Comparison of ENCODE assay signal across 8 cellular contexts in genomic region chr20:49286689-49287551, GRCh38. TPM values are rescaled to one million over a fixed set of nuclear protein-coding genes. Genes with fewer than 3 reads are reported as not detected.
DNase-seq lines count a peak whose midpoint lies in the region; TF ChIP-seq lines count a peak whose summit lies in the region.

No MANE protein-coding gene starts in this region.

- no peak overlapping the region for H3K9ac ChIP-seq in GM23248
- H3K9ac ChIP-seq in iPS-15b (ENCODE audit: low read depth, low read length): no peak overlapping the region

- H3K9me3 ChIP-seq in A673 (ENCODE audit: low read depth, low read length, poor library complexity, severe bottlenecking) (peaks cover 23% of the 10 kb centered on the region), GM23248 (ENCODE audit: low read depth) (no peaks in the 10 kb centered on the region), iPS-15b (ENCODE audit: control insufficient read depth, insufficient read depth, low read length) (no peaks in the 10 kb centered on the region)

- no peak for TF ChIP-seq CTCF in A673 (conservative IDR thresholded peaks at IDR 0.05; ENCODE audit: low read depth, low read length)

- H3K36me3 ChIP-seq in A673 (ENCODE audit: insufficient read depth, low read length, poor library complexity, severe bottlenecking) (peaks cover 100% of the 10 kb centered on the region), GM23248 (ENCODE audit: low read depth) (peaks cover 91% of the 10 kb centered on the region), iPS-15b (ENCODE audit: control insufficient read depth, insufficient read depth, low read length) (peaks cover 68% of the 10 kb centered on the region)

- intact Hi-C loops in A673 (cut with micrococcal nuclease; ENCODE audit: unreplicated experiment): no loop called here

- H3K9me2 ChIP-seq in GM23248 (ENCODE audit: insufficient read depth): no peaks in the 10 kb centered on the region

- POLR2A ChIA-PET in A673 (lab: Charles Lee; ENCODE audit: low non-redundant PET): interaction anchor here (0.6 kb wide), 2 partner anchors 20 to 32 kb away, joined by 3 read pairs; no protein-coding TSS in a partner anchor

- H3K79me2 ChIP-seq in GM23248 (ENCODE audit: insufficient read depth): peaks cover 73% of the 10 kb centered on the region

- H3K27me3 ChIP-seq in A673 (replicated peaks; ENCODE audit: insufficient read depth, low read depth, low read length, poor library complexity) (no peaks in the 10 kb centered on the region), GM23248 (replicated peaks; ENCODE audit: insufficient read depth) (no peaks in the 10 kb centered on the region), iPS-15b (ENCODE audit: control insufficient read depth, insufficient read depth, low read length) (no peaks in the 10 kb centered on the region)

- H3K4me1 ChIP-seq in A673 (ENCODE audit: insufficient read depth, low read length, poor library complexity, severe bottlenecking) (peaks cover 17% of the 10 kb centered on the region), GM23248 (ENCODE audit: insufficient read depth) (peaks cover 45% of the 10 kb centered on the region), iPS-15b (ENCODE audit: control insufficient read depth, insufficient read depth, low read length) (peaks cover 15% of the 10 kb centered on the region)

- peaks cover 57% of the 10 kb centered on the region for H4K20me1 ChIP-seq in GM23248 (ENCODE audit: insufficient read depth)

- peak overlapping the region; percentile 23 for H3K4me2 ChIP-seq in GM23248 (ENCODE audit: unreplicated experiment)

- WGBS in GM23248 (ENCODE audit: low coverage in 1 of 2, low lambda C conversion rate in 2 of 2, missing lambda C conversion rate in 2 of 2), 2 experiments: 94 to 95% methylated on average over 16 of the region's 16 CpGs

- no peak for DNase-seq in A673 (ENCODE audit: low spot score)
- DNase-seq in GM23248: peak; percentile 38
- DNase-seq in SW480 (ENCODE audit: low spot score): peak; percentile 52
- DNase-seq in NK-92 (lab: John Stamatoyannopoulos, UW; ENCODE audit: unreplicated experiment): no peak
- no peak for DNase-seq in T1000 (lab: John Stamatoyannopoulos, UW)
- DNase-seq in NCI-H1436 (lab: John Stamatoyannopoulos, UW): no peak
- DNase-seq in NCI-H526 treated with DMSO at 0.1 percent for 48 hours (lab: John Stamatoyannopoulos, UW): no peak

- H2AFZ ChIP-seq in GM23248: no peak overlapping the region

- CTCF ChIA-PET in A673 (lab: Charles Lee): no interaction called here

- peaks cover 100% of the 10 kb centered on the region for H3F3A ChIP-seq in GM23248 (ENCODE audit: insufficient read depth)

- in situ Hi-C loops in GM23248 (cut with MboI): no loop called here

- BruUV-seq in A673 (replicated peaks; lab: Mats Ljungman, UMichigan): no TSS peak

- H3K27ac ChIP-seq in A673 (ENCODE audit: low read depth, low read length, poor library complexity, severe bottlenecking) (peak overlapping the region; percentile 67), GM23248 (peak overlapping the region; percentile 51; the same call in 1 of the 2 replicates)

- H3K4me3 ChIP-seq in A673 (ENCODE audit: low read depth, low read length, poor library complexity, severe bottlenecking): peak overlapping the region; percentile 2
- no peak overlapping the region for H3K4me3 ChIP-seq in GM23248
- peak overlapping the region; percentile 32 for H3K4me3 ChIP-seq in iPS-15b (ENCODE audit: low read depth, low read length)

RNA-seq across cellular contexts. Expression of gene ZNFX1, which starts 9.1 kb away (rescaled TPM):
- total RNA-seq in A673 (2021): 15.4 and 19.0 TPM in 2 replicates
- total RNA-seq in GM23248 (2014; rRNA removed; shearing (Covaris generic)): 46.5 and 50.7 TPM in 2 replicates
- 47.3 and 49.2 TPM in 2 replicates for polyA plus RNA-seq in GM23248 (2016; fragmentation: Nextera tagmentation; extraction: Ambion mirVana)

Comparison
In these comparisons a context has a peak if more than half of its experiments do, and no peak if none do; other contexts are left out.
1. DNase-seq: peak in GM23248 (single experiment) and SW480 (single experiment); none in A673 (single experiment), NK-92 (single experiment), T1000 (single experiment), NCI-H1436 (single experiment) and NCI-H526 treated with DMSO at 0.1 percent for 48 hours (single experiment).